Comparison of ENCODE assay signal across 20 cellular contexts in the genomic region with DNA sequence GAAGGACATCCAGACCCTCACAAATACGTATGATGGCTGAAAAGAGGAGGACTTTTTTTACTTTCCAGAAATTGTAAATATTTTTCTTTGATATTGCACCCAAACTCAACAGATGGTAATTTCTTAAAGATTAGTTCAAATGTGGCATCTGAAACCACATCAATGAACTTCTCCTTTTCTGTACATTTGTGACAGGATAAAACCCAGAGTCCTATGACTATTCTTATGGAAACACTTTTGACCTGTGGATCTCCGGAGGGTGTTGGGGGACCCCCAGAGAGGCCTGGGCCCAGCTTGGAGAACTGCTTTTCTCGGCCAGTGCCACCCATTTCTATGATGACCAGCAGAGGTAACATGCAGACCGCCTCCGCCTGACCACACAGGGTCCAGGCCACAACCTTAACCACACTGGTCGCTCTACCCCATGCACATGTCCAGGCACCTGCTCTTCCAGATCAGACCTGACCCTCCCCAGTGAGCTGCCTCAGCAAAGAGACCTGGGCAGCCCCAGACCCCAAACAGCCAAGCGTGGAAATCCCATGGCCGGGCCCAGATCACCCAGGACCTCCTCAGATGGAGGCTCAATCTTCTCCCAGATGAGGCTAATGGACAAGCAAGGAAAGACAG. TPM values are rescaled to one million over a fixed set of nuclear protein-coding genes. Genes with fewer than 3 reads are reported as not detected.
A peak's percentile ranks its signal among the peaks of the same experiment; 100 is the strongest.
DNase-seq lines count a peak whose midpoint lies in the region; ATAC-seq, FAIRE-seq and TF ChIP-seq lines count a peak whose summit lies in the region.
"Had no signal": no experiment of that assay in that cellular context is flagged by ENCODE, and none has a peak within 500 bp of the region (broad histone marks: within the 10 kb centered on the region; RNA-seq: fewer than 3 reads in every experiment).

No MANE protein-coding gene starts in this region.

- no peaks in the 10 kb centered on the region for H3K9me3 Mint-ChIP-seq in astrocyte (ENCODE audit: unreplicated experiment)
- H3K9me3 Mint-ChIP-seq: activated naive CD4-positive, alpha-beta T cell treated with anti-CD3 and anti-CD28 coated beads, Interleukin-2, amount 50 U/mL, for 72 hours; H9 had no signal

- no peak for TF ChIP-seq CTCF in Loucy (conservative IDR thresholded peaks at IDR 0.05; ENCODE audit: low read length)
- no peak for TF ChIP-seq CTCF in astrocyte (IDR thresholded peaks at IDR 0.05; ENCODE audit: insufficient read depth, low read depth, low read length)
- TF ChIP-seq CTCF in osteoblast (IDR thresholded peaks at IDR 0.05; ENCODE audit: extremely low read depth, low read depth, low read length), result no peak
- no peak for TF ChIP-seq CTCF in stomach (IDR thresholded peaks at IDR 0.05)

- no peaks in the 10 kb centered on the region for H3K9me2 ChIP-seq in Loucy (replicated peaks; ENCODE audit: low read depth, low read length)

- H3K4me1 ChIP-seq in Loucy (ENCODE audit: insufficient read depth, low read length, poor library complexity, severe bottlenecking) (no peaks in the 10 kb centered on the region), astrocyte (ENCODE audit: insufficient read depth, low read length) (no peaks in the 10 kb centered on the region), osteoblast (ENCODE audit: insufficient read depth, low read length) (no peaks in the 10 kb centered on the region), stomach (peaks cover 5 to 44% (median 15%) of the 10 kb centered on the region in 4 donors)
- H3K4me1 ChIP-seq: ascending aorta, SJSA1 had no signal

- no peaks in the 10 kb centered on the region for H3K79me2 ChIP-seq in Loucy (ENCODE audit: insufficient read depth, low read length)
- H3K79me2 ChIP-seq in astrocyte (ENCODE audit: insufficient read depth, low read length), result no peaks in the 10 kb centered on the region
- no peaks in the 10 kb centered on the region for H3K79me2 ChIP-seq in osteoblast (ENCODE audit: insufficient read depth, low read length)

- H3K4me2 ChIP-seq in Loucy (ENCODE audit: low read depth, low read length, poor library complexity, severe bottlenecking), result peak overlapping the region; percentile 3
- H3K4me2 ChIP-seq in astrocyte (ENCODE audit: low read length), result no peak overlapping the region
- H3K4me2 ChIP-seq in osteoblast (ENCODE audit: insufficient read depth, low read length), result no peak overlapping the region

- H4K20me1 ChIP-seq in Loucy (ENCODE audit: insufficient read depth, low read length, poor library complexity, severe bottlenecking) (no peaks in the 10 kb centered on the region), astrocyte (ENCODE audit: insufficient read depth, low read length) (no peaks in the 10 kb centered on the region), osteoblast (ENCODE audit: insufficient read depth, low read length) (no peaks in the 10 kb centered on the region)

- 91 to 94% (median 93%) methylated on average over 8 of the region's 8 CpGs for WGBS in stomach, 5 donors

- H3K4me3 ChIP-seq in Loucy (ENCODE audit: low read length, poor library complexity, severe bottlenecking), result no peak overlapping the region
- H3K4me3 ChIP-seq in astrocyte (ENCODE audit: insufficient read depth, low read depth, low read length), result no peak overlapping the region
- no peak overlapping the region for H3K4me3 ChIP-seq in osteoblast (ENCODE audit: insufficient read depth, low read length)
- no peak overlapping the region for H3K4me3 ChIP-seq in stomach
- H3K4me3 ChIP-seq: ascending aorta, SJSA1 had no signal

- no peak for TF ChIP-seq EP300 in stomach (IDR thresholded peaks at IDR 0.05)

- no peak for FAIRE-seq in astrocyte (lab: Jason Lieb, UNC)

- H3K27ac Mint-ChIP-seq in astrocyte (ENCODE audit: unreplicated experiment), result peak overlapping the region; percentile 66
- H3K27ac Mint-ChIP-seq: activated naive CD4-positive, alpha-beta T cell treated with anti-CD3 and anti-CD28 coated beads, Interleukin-2, amount 50 U/mL, for 72 hours; CD14-positive monocyte; H9 had no signal

- H3K36me3 ChIP-seq in Loucy (ENCODE audit: insufficient read depth, low read length) (no peaks in the 10 kb centered on the region), astrocyte (ENCODE audit: insufficient read depth, low read length) (no peaks in the 10 kb centered on the region), osteoblast (ENCODE audit: insufficient read depth, low read length) (no peaks in the 10 kb centered on the region), stomach (peaks cover 0 to 27% (median 20%) of the 10 kb centered on the region in 4 donors)
- H3K36me3 ChIP-seq: ascending aorta, SJSA1 had no signal

- H3K27me3 ChIP-seq in Loucy (ENCODE audit: insufficient read depth, low read length, poor library complexity, severe bottlenecking) (no peaks in the 10 kb centered on the region), astrocyte (ENCODE audit: insufficient read depth, low read length) (peaks cover 13% of the 10 kb centered on the region), osteoblast (ENCODE audit: insufficient read depth, low read length) (peaks cover 3% of the 10 kb centered on the region), stomach (peaks cover 0 to 10% (median 0%) of the 10 kb centered on the region in 3 donors)
- H3K27me3 ChIP-seq: ascending aorta had no signal

- no peak overlapping the region for H3K4me3 Mint-ChIP-seq in astrocyte (ENCODE audit: unreplicated experiment)
- H3K4me3 Mint-ChIP-seq: CD14-positive monocyte, H9 had no signal

- no peaks in the 10 kb centered on the region for H3F3A ChIP-seq in Loucy (ENCODE audit: low read depth)

- DNase-seq in CD1c-positive myeloid dendritic cell (ENCODE audit: extremely low spot score), result peak; percentile 50
- DNase-seq in astrocyte (ENCODE audit: low read depth), result no peak
- DNase-seq in osteoblast (ENCODE audit: insufficient read length, low spot score, missing footprints), result peak; percentile 48
- DNase-seq in stomach, result no peak
- DNase-seq: activated CD4-positive, alpha-beta T cell treated with anti-CD3 and anti-CD28 coated beads for 4 hours; activated T-cell treated with anti-CD3 and anti-CD28 coated beads, Interleukin-2, amount 50 U/mL, for 48 hours; central memory CD4-positive, alpha-beta T cell; H9; NCI-H1417; NCI-H446 treated with DMSO at 0.1 percent for 48 hours; occipital lobe; stimulated activated CD4-positive, alpha-beta T cell treated with anti-CD3 and anti-CD28 coated beads, Interleukin-4, amount 100 ng/mL, for 4 hours had no signal

- H3K9me3 ChIP-seq in Loucy (ENCODE audit: insufficient read depth, low read depth, low read length), result no peaks in the 10 kb centered on the region
- no peaks in the 10 kb centered on the region for H3K9me3 ChIP-seq in astrocyte (ENCODE audit: insufficient read depth, low read depth, low read length)
- H3K9me3 ChIP-seq in osteoblast (ENCODE audit: low read depth, low read length), result no peaks in the 10 kb centered on the region
- no peaks in the 10 kb centered on the region for H3K9me3 ChIP-seq in stomach
- H3K9me3 ChIP-seq: ascending aorta, SJSA1 had no signal

- no peak overlapping the region for H3K27ac ChIP-seq in astrocyte (ENCODE audit: low read depth, low read length)
- no peak overlapping the region for H3K27ac ChIP-seq in osteoblast (ENCODE audit: low read depth, low read length)
- H3K27ac ChIP-seq in stomach, result peak overlapping the region in 1 of 5 donors; percentile 81
- H3K27ac ChIP-seq: ascending aorta, SJSA1 had no signal

- H3K4me1 Mint-ChIP-seq in astrocyte (ENCODE audit: low read depth, unreplicated experiment), result peaks cover 20% of the 10 kb centered on the region

- TF ChIP-seq POLR2A in stomach (IDR thresholded peaks at IDR 0.05), result no peak

- H2AFZ ChIP-seq in Loucy (ENCODE audit: low read length) (no peak overlapping the region), astrocyte (ENCODE audit: low read depth, low read length) (no peak overlapping the region), osteoblast (ENCODE audit: low read length) (no peak overlapping the region)

- H3K27me3 Mint-ChIP-seq in astrocyte (ENCODE audit: low read depth, unreplicated experiment), result peaks cover 24% of the 10 kb centered on the region

- ATAC-seq in HG02571 (IDR thresholded peaks at IDR 0.05; ENCODE audit: unreplicated experiment) (no peak), GM21528 (IDR thresholded peaks at IDR 0.05; ENCODE audit: low FRiP score, unreplicated experiment) (no peak)
- ATAC-seq: activated naive CD4-positive, alpha-beta T cell treated with anti-CD3 and anti-CD28 coated beads, Interleukin-2, amount 50 U/mL, for 72 hours; Panc1 had no signal

- intact Hi-C loops in stomach (cut with DNase I; ENCODE audit: low total_unique reads), result no loop called here

- peaks cover 4% of the 10 kb centered on the region for H3K36me3 Mint-ChIP-seq in astrocyte (ENCODE audit: low read depth, unreplicated experiment)
- H3K36me3 Mint-ChIP-seq: activated naive CD4-positive, alpha-beta T cell treated with anti-CD3 and anti-CD28 coated beads, Interleukin-2, amount 50 U/mL, for 72 hours had no signal

- H3K9ac ChIP-seq in Loucy (ENCODE audit: low read depth, low read length, poor library complexity, severe bottlenecking), result no peak overlapping the region
- H3K9ac ChIP-seq in astrocyte (ENCODE audit: low read length), result no peak overlapping the region

RNA-seq across cellular contexts. Expression of a gene that starts 22.7 kb away (rescaled TPM):
- 3.1 and 3.7 TPM in 2 replicates for total RNA-seq in astrocyte
- total RNA-seq in osteoblast, result 2.9 and 3.2 TPM in 2 replicates
- total RNA-seq in stomach, result 10 to 100 TPM in 3 of 5 donors, 1 to 10 TPM in 2; 4.9 to 38.5 (median 16.0) TPM
- 10 to 100 TPM in 2 of 3 donors, 1 to 10 TPM in 1; 5.1 to 20.0 (median 18.9) TPM for polyA plus RNA-seq in stomach

Comparison
In these comparisons a context has a peak if more than half of its experiments do, and no peak if none do; other contexts are left out.
1. DNase-seq: peak in CD1c-positive myeloid dendritic cell (single experiment) and osteoblast (single experiment); none in astrocyte (single experiment) and stomach (single experiment).